1 cellular context compared by ENCODE assay signal in the genomic region with DNA sequence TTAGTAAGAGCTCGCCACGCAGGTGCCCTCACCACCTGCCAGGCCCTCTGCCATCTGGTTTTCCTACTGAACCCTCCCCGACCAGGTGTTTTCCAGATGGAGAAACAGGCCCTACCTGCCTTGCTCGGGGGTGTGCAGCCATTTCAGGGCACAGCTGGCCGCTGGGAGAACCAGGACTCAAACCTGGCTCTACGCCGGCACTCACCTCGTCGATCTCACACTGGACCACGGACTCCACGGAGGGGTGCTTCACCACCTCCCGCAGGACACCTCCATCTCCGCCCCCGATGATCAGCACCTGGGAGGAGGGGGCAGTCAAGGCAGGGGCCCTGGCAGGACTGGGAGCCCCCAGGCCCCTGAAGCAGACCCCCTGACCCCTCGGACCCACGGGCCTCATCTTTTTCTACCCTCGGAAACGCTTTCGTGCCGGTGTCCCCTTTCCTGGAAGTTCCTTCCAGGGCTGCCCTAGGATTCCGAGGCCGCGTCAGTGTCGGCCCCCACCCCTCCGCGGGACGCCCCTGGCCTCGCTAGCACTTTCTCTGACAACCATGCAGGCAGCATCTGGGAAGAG.
TF ChIP-seq lines count a peak whose summit lies in the region.

No MANE protein-coding gene starts in this region.

TF ChIP-seq in GM23338, 12 proteins besides CTCF, POLR2A, EP300 and RAD21 (continued from another document):
- TF ChIP-seq, protein P1, sequence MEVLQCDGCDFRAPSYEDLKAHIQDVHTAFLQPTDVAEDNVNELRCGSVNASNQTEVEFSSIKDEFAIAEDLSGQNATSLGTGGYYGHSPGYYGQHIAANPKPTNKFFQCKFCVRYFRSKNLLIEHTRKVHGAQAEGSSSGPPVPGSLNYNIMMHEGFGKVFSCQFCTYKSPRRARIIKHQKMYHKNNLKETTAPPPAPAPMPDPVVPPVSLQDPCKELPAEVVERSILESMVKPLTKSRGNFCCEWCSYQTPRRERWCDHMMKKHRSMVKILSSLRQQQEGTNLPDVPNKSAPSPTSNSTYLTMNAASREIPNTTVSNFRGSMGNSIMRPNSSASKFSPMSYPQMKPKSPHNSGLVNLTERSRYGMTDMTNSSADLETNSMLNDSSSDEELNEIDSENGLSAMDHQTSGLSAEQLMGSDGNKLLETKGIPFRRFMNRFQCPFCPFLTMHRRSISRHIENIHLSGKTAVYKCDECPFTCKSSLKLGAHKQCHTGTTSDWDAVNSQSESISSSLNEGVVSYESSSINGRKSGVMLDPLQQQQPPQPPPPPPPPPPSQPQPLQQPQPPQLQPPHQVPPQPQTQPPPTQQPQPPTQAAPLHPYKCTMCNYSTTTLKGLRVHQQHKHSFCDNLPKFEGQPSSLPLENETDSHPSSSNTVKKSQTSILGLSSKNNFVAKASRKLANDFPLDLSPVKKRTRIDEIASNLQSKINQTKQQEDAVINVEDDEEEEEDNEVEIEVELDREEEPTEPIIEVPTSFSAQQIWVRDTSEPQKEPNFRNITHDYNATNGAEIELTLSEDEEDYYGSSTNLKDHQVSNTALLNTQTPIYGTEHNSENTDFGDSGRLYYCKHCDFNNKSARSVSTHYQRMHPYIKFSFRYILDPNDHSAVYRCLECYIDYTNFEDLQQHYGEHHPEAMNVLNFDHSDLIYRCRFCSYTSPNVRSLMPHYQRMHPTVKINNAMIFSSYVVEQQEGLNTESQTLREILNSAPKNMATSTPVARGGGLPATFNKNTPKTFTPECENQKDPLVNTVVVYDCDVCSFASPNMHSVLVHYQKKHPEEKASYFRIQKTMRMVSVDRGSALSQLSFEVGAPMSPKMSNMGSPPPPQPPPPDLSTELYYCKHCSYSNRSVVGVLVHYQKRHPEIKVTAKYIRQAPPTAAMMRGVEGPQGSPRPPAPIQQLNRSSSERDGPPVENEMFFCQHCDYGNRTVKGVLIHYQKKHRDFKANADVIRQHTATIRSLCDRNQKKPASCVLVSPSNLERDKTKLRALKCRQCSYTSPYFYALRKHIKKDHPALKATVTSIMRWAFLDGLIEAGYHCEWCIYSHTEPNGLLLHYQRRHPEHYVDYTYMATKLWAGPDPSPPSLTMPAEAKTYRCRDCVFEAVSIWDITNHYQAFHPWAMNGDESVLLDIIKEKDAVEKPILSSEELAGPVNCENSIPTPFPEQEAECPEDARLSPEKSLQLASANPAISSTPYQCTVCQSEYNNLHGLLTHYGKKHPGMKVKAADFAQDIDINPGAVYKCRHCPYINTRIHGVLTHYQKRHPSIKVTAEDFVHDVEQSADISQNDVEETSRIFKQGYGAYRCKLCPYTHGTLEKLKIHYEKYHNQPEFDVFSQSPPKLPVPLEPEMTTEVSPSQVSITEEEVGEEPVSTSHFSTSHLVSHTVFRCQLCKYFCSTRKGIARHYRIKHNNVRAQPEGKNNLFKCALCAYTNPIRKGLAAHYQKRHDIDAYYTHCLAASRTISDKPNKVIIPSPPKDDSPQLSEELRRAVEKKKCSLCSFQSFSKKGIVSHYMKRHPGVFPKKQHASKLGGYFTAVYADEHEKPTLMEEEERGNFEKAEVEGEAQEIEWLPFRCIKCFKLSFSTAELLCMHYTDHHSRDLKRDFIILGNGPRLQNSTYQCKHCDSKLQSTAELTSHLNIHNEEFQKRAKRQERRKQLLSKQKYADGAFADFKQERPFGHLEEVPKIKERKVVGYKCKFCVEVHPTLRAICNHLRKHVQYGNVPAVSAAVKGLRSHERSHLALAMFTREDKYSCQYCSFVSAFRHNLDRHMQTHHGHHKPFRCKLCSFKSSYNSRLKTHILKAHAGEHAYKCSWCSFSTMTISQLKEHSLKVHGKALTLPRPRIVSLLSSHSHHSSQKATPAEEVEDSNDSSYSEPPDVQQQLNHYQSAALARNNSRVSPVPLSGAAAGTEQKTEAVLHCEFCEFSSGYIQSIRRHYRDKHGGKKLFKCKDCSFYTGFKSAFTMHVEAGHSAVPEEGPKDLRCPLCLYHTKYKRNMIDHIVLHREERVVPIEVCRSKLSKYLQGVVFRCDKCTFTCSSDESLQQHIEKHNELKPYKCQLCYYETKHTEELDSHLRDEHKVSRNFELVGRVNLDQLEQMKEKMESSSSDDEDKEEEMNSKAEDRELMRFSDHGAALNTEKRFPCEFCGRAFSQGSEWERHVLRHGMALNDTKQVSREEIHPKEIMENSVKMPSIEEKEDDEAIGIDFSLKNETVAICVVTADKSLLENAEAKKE (CRISPR knock-in tag; IDR thresholded peaks at IDR 0.05), result no peak
- TF ChIP-seq STAT1 (IDR thresholded peaks at IDR 0.05; ENCODE audit: unreplicated experiment) (no peak), POLR2AphosphoS5 (IDR thresholded peaks at IDR 0.05; ENCODE audit: low read depth) (no peak), CREB1 (CRISPR knock-in tag; IDR thresholded peaks at IDR 0.05; ENCODE audit: low read depth) (no peak), ZNF331 (CRISPR knock-in tag; IDR thresholded peaks at IDR 0.05; ENCODE audit: low read depth) (no peak), ZNF114 (CRISPR knock-in tag; IDR thresholded peaks at IDR 0.05) (no peak), JUNB (IDR thresholded peaks at IDR 0.05; ENCODE audit: unreplicated experiment) (no peak)
- TF ChIP-seq, protein P2, sequence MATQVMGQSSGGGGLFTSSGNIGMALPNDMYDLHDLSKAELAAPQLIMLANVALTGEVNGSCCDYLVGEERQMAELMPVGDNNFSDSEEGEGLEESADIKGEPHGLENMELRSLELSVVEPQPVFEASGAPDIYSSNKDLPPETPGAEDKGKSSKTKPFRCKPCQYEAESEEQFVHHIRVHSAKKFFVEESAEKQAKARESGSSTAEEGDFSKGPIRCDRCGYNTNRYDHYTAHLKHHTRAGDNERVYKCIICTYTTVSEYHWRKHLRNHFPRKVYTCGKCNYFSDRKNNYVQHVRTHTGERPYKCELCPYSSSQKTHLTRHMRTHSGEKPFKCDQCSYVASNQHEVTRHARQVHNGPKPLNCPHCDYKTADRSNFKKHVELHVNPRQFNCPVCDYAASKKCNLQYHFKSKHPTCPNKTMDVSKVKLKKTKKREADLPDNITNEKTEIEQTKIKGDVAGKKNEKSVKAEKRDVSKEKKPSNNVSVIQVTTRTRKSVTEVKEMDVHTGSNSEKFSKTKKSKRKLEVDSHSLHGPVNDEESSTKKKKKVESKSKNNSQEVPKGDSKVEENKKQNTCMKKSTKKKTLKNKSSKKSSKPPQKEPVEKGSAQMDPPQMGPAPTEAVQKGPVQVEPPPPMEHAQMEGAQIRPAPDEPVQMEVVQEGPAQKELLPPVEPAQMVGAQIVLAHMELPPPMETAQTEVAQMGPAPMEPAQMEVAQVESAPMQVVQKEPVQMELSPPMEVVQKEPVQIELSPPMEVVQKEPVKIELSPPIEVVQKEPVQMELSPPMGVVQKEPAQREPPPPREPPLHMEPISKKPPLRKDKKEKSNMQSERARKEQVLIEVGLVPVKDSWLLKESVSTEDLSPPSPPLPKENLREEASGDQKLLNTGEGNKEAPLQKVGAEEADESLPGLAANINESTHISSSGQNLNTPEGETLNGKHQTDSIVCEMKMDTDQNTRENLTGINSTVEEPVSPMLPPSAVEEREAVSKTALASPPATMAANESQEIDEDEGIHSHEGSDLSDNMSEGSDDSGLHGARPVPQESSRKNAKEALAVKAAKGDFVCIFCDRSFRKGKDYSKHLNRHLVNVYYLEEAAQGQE (IDR thresholded peaks at IDR 0.05; ENCODE audit: unreplicated experiment), result no peak
